ENCODE assay signal across 9 cellular contexts in genomic region chr5:112417931-112418358, GRCh38. TPM values are rescaled to one million over a fixed set of nuclear protein-coding genes. Genes with fewer than 3 reads are reported as not detected.
DNase-seq lines count a peak whose midpoint lies in the region; ATAC-seq and TF ChIP-seq lines count a peak whose summit lies in the region.
"Had no signal": no experiment of that assay in that cellular context is flagged by ENCODE, and none has a peak within 500 bp of the region (broad histone marks: within the 10 kb centered on the region; RNA-seq: fewer than 3 reads in every experiment).

No MANE protein-coding gene starts in this region.

- H3K27ac ChIP-seq in CD4-positive, alpha-beta memory T cell (ENCODE audit: low read depth, low read length): no peak overlapping the region
- no peak overlapping the region for H3K27ac ChIP-seq in osteoblast (ENCODE audit: low read depth, low read length)

- H3K79me2 ChIP-seq in osteoblast (ENCODE audit: insufficient read depth, low read length): no peaks in the 10 kb centered on the region

- ATAC-seq in GM19397 (IDR thresholded peaks at IDR 0.05; ENCODE audit: unreplicated experiment): peak; percentile 49
- ATAC-seq in activated T-cell treated with anti-CD3 and anti-CD28 coated beads, Interleukin-2, amount 50 U/mL, for 72 hours (replicated peaks in 1 of 2): peak; percentile 71 to 74
- no peak for ATAC-seq in GM19463 (IDR thresholded peaks at IDR 0.05; ENCODE audit: unreplicated experiment)

- H3K4me1 ChIP-seq in CD4-positive, alpha-beta memory T cell (ENCODE audit: insufficient read depth, low read length): peaks cover 23% of the 10 kb centered on the region
- peaks cover 5% of the 10 kb centered on the region for H3K4me1 ChIP-seq in osteoblast (ENCODE audit: insufficient read depth, low read length)

- no peaks in the 10 kb centered on the region for H3K36me3 Mint-ChIP-seq in CD4-positive, alpha-beta memory T cell
- peaks cover 0 to 3% of the 10 kb centered on the region in 2 donors for H3K36me3 Mint-ChIP-seq in activated T-cell treated with anti-CD3 and anti-CD28 coated beads, Interleukin-2, amount 50 U/mL, for 72 hours (ENCODE audit: insufficient read depth in 2 of 2)

- H2AFZ ChIP-seq in osteoblast (ENCODE audit: low read length): peak overlapping the region; percentile 6

- peak in 4 of 5 donors; percentile 15 to 56 (median 46) for DNase-seq in CD4-positive, alpha-beta memory T cell
- DNase-seq in HUDEP-2 (lab: John Stamatoyannopoulos, UW; ENCODE audit: unreplicated experiment in 76 of 76) (peak in 73 of 76 experiments; percentile 24 to 89 (median 78)), globus pallidus (ENCODE audit: low spot score) (peak; percentile 17), osteoblast (ENCODE audit: insufficient read length, low spot score, missing footprints) (peak; percentile 41), superior temporal gyrus (ENCODE audit: extremely low spot score) (no peak)
- DNase-seq in activated T-cell treated with anti-CD3 and anti-CD28 coated beads, Interleukin-2, amount 50 U/mL, for 72 hours: peak; percentile 68 to 70

- no peaks in the 10 kb centered on the region for H4K20me1 ChIP-seq in osteoblast (ENCODE audit: insufficient read depth, low read length)

- CTCF ChIA-PET in CD4-positive, alpha-beta memory T cell (lab: Charles Lee; ENCODE audit: partially characterized antibody): no interaction called here

- H3K27me3 Mint-ChIP-seq in CD4-positive, alpha-beta memory T cell: peaks cover 34 to 36% of the 10 kb centered on the region in 2 donors
- H3K27me3 Mint-ChIP-seq in activated T-cell treated with anti-CD3 and anti-CD28 coated beads, Interleukin-2, amount 50 U/mL, for 72 hours (ENCODE audit: low read depth): peaks cover 63% of the 10 kb centered on the region

- POLR2A ChIA-PET in CD4-positive, alpha-beta memory T cell (lab: Charles Lee; ENCODE audit: partially characterized antibody): interaction anchor here (1.5 kb wide), 1 partner anchor 257 kb away, joined by 3 read pairs; no protein-coding TSS in a partner anchor

- peaks cover 10% of the 10 kb centered on the region for H3K27me3 ChIP-seq in CD4-positive, alpha-beta memory T cell (ENCODE audit: insufficient read depth, low read length)
- H3K27me3 ChIP-seq in osteoblast (ENCODE audit: insufficient read depth, low read length): peaks cover 35% of the 10 kb centered on the region

- peak overlapping the region; percentile 73 to 84 (median 78) for H3K4me3 Mint-ChIP-seq in CD4-positive, alpha-beta memory T cell
- H3K4me3 Mint-ChIP-seq in activated T-cell treated with anti-CD3 and anti-CD28 coated beads, Interleukin-2, amount 50 U/mL, for 72 hours: peak overlapping the region; percentile 86

- peak overlapping the region in 1 of 2 donors; percentile 38 for H3K4me3 ChIP-seq in CD4-positive, alpha-beta memory T cell (ENCODE audit: low read length in 2 of 2)
- H3K4me3 ChIP-seq in osteoblast (ENCODE audit: insufficient read depth, low read length): peak overlapping the region; percentile 55

- H3K27ac Mint-ChIP-seq in CD4-positive, alpha-beta memory T cell: peak overlapping the region in 3 of 7 donors; percentile 70 to 75 (median 72)
- H3K27ac Mint-ChIP-seq in activated T-cell treated with anti-CD3 and anti-CD28 coated beads, Interleukin-2, amount 50 U/mL, for 72 hours: peak overlapping the region; percentile 56

- peak overlapping the region; percentile 73 for H3K4me2 ChIP-seq in osteoblast (ENCODE audit: insufficient read depth, low read length)

- no peaks in the 10 kb centered on the region for H3K9me3 ChIP-seq in CD4-positive, alpha-beta memory T cell (ENCODE audit: control insufficient read depth in 1 of 2, low read length in 2 of 2)
- no peaks in the 10 kb centered on the region for H3K9me3 ChIP-seq in osteoblast (ENCODE audit: low read depth, low read length)

- H3K36me3 ChIP-seq in CD4-positive, alpha-beta memory T cell (ENCODE audit: insufficient read depth, low read length): no peaks in the 10 kb centered on the region
- no peaks in the 10 kb centered on the region for H3K36me3 ChIP-seq in osteoblast (ENCODE audit: insufficient read depth, low read length)

- H3K9me3 Mint-ChIP-seq in CD4-positive, alpha-beta memory T cell: peaks cover 0 to 3% (median 0%) of the 10 kb centered on the region in 8 donors
- peaks cover 0 to 2% of the 10 kb centered on the region in 2 donors for H3K9me3 Mint-ChIP-seq in activated T-cell treated with anti-CD3 and anti-CD28 coated beads, Interleukin-2, amount 50 U/mL, for 72 hours

- TF ChIP-seq CTCF in osteoblast (IDR thresholded peaks at IDR 0.05; ENCODE audit: extremely low read depth, low read depth, low read length): no peak

- H3K4me1 Mint-ChIP-seq in CD4-positive, alpha-beta memory T cell: peaks cover 7 to 19% (median 14%) of the 10 kb centered on the region in 4 donors
- peaks cover 10% of the 10 kb centered on the region for H3K4me1 Mint-ChIP-seq in activated T-cell treated with anti-CD3 and anti-CD28 coated beads, Interleukin-2, amount 50 U/mL, for 72 hours (ENCODE audit: low read depth)

- intact Hi-C loops in CD4-positive, alpha-beta memory T cell (cut with micrococcal nuclease): no loop called here

RNA-seq across cellular contexts. Expression of gene EPB41L4A, which starts 1.1 kb away (rescaled TPM):
- total RNA-seq in CD4-positive, alpha-beta memory T cell: under 1 TPM; 0.44 to 1.00 TPM
- polyA plus RNA-seq in CD4-positive, alpha-beta memory T cell: 1 to 10 TPM in 1 of 2 donors, under 1 TPM in 1; 0.30 to 1.1 TPM
- 1 to 10 TPM in 1 of 2 donors, under 1 TPM in 1; 0.79 to 2.0 TPM for total RNA-seq in activated T-cell treated with anti-CD3 and anti-CD28 coated beads, Interleukin-2, amount 50 U/mL, for 72 hours
- 0.59 and 0.72 TPM in 2 replicates for total RNA-seq in osteoblast
- total RNA-seq: HT1080 had no signal
